8 cellular contexts compared by ENCODE assay signal in the genomic region with DNA sequence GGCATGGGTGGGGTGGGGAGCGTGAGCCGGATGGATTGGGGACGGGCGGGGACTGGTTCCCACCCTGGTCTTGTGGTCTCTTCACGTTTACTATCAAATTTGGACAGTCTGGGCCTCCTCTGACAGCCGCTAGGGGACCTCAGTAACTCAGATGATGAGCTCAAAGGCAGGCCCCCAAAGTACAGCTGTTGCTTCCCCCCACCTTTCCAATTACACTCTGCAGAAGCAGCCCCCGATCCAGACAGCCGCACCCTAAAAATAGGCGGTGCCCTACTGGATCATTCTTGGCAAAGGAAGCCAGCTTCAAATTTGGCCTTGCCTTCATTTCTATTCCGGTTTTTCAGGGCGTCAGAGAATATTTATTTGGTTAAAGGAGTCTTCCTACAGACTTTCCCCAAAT. TPM values are rescaled to one million over a fixed set of nuclear protein-coding genes. Genes with fewer than 3 reads are reported as not detected.
DNase-seq lines count a peak whose midpoint lies in the region; ATAC-seq and FAIRE-seq lines count a peak whose summit lies in the region.

No MANE protein-coding gene starts in this region.

- DNase-seq in GM18507 (ENCODE audit: extremely low spot score, insufficient read length, low read depth): no peak
- DNase-seq in SJCRH30: peak; percentile 27 to 39
- DNase-seq in dermis blood vessel endothelial cell: peak; percentile 66
- DNase-seq in naive B cell: peak; percentile 55
- DNase-seq in NCI-H1092 treated with DMSO at 0.1 percent for 48 hours (lab: John Stamatoyannopoulos, UW): no peak

- H3K36me3 ChIP-seq in SJCRH30: no peaks in the 10 kb centered on the region

- peaks cover 0 to 2% (median 0%) of the 10 kb centered on the region in 7 donors for H3K9me3 Mint-ChIP-seq in naive B cell

- H3K9me3 ChIP-seq in SJCRH30 (replicated peaks): no peaks in the 10 kb centered on the region

- no peaks in the 10 kb centered on the region for H3K27me3 Mint-ChIP-seq in naive B cell

- H3K27ac ChIP-seq in SJCRH30: no peak overlapping the region

- ATAC-seq in naive B cell (ENCODE audit: low read depth in 2 of 2) (peak; percentile 14 to 16), HG02981 (IDR thresholded peaks at IDR 0.05; ENCODE audit: unreplicated experiment) (no peak), GM21723 (IDR thresholded peaks at IDR 0.05; ENCODE audit: unreplicated experiment) (no peak), HG03520 (IDR thresholded peaks at IDR 0.05; ENCODE audit: unreplicated experiment) (no peak)

- peak overlapping the region; percentile 96 to 99 (median 99) for H3K4me3 Mint-ChIP-seq in naive B cell

- FAIRE-seq in GM18507 (lab: Jason Lieb, UNC): peak; percentile 71

- H3K4me1 ChIP-seq in SJCRH30: peaks cover 15% of the 10 kb centered on the region

- H3K27me3 ChIP-seq in SJCRH30: no peaks in the 10 kb centered on the region

- H3K4me3 ChIP-seq in SJCRH30: no peak overlapping the region

- peak overlapping the region in 5 of 6 donors; percentile 82 to 99 (median 97) for H3K27ac Mint-ChIP-seq in naive B cell

- H3K4me1 Mint-ChIP-seq in naive B cell: peaks cover 20 to 38% (median 36%) of the 10 kb centered on the region in 3 donors

- H3K36me3 Mint-ChIP-seq in naive B cell: no peaks in the 10 kb centered on the region

RNA-seq across cellular contexts. Expression of a gene that starts 1.9 kb away (rescaled TPM):
- total RNA-seq in SJCRH30 (2014; rRNA removed; shearing (Covaris generic)): 47.0 and 53.7 TPM in 2 replicates
- total RNA-seq in dermis blood vessel endothelial cell: 35.4 and 60.4 TPM in 2 replicates
- 100 to 1,000 TPM in 5 of 6 donors, 10 to 100 TPM in 1; 70.3 to 174 (median 117) TPM for polyA plus RNA-seq in naive B cell (ENCODE audit: low read depth in 6 of 6)

Comparison
In these comparisons a context has a peak if more than half of its experiments do, and no peak if none do; other contexts are left out.
1. DNase-seq: peak in SJCRH30 (2 of 2), dermis blood vessel endothelial cell (single experiment) and naive B cell (single experiment); none in GM18507 (single experiment) and NCI-H1092 treated with DMSO at 0.1 percent for 48 hours (single experiment).
2. ATAC-seq: peak in naive B cell (2 of 2); none in HG02981 (single experiment), GM21723 (single experiment) and HG03520 (single experiment).